In the genomic region with DNA sequence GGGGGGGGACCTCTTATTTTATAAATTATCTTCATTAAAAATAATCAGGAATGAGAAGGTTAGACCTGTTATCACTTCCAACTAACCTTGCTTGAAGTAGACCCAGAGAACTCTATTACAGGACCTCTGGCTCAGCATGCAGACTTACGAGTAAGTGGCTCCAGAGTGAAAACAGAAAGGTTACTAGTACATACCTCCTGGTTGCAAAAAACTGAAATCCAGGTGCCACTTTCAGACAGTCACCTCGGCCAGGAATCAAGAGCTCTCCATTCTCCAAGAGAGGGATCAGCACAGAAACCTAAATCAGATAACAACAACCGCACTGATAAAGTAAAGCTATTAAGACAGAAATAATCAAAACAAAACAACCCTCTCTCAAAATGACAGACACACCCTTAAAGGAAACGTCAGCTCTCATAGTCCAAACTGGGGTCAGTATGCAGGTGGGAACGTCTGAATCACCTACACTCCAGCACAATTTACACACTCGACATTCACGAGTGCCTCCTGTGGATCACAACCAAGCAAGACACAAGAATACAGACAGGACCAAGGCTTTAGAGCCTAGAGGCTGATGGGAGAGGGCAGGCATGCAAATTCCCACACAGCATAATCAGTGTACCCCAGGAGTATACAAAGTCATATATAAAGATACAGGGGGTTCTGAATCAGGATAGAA, we compare ENCODE assay signal across 1 cellular context.
TF ChIP-seq lines count a peak whose summit lies in the region.

No MANE protein-coding gene starts in this region.

TF ChIP-seq in HepG2, 621 proteins besides CTCF, POLR2A, EP300 and RAD21:
- TF ChIP-seq NFRKB (IDR thresholded peaks at IDR 0.05) (no peak), ZNF773 (CRISPR knock-in tag; IDR thresholded peaks at IDR 0.05; ENCODE audit: borderline replicate concordance) (no peak), NCOA2 (CRISPR knock-in tag; IDR thresholded peaks at IDR 0.05) (no peak)
